9 cellular contexts compared by ENCODE assay signal in genomic region chr4:99404595-99405287, GRCh38. TPM values are rescaled to one million over a fixed set of nuclear protein-coding genes. Genes with fewer than 3 reads are reported as not detected.
DNase-seq lines count a peak whose midpoint lies in the region; ATAC-seq and TF ChIP-seq lines count a peak whose summit lies in the region.
"Had no signal": no experiment of that assay in that cellular context is flagged by ENCODE, and none has a peak within 500 bp of the region (broad histone marks: within the 10 kb centered on the region; RNA-seq: fewer than 3 reads in every experiment).

No MANE protein-coding gene starts in this region.

- intact Hi-C loops in activated CD4-positive, alpha-beta memory T cell treated with anti-CD3 and anti-CD28 coated beads for 36 hours (cut with micrococcal nuclease), result loop anchor here (1.0 to 10.0 kb wide), 7 partner anchors 59 to 1252 kb away; partner anchors contain the start of genes DNAJB14 and METAP1
- intact Hi-C loops in aorta (cut with DNase I), result loop anchor here (2.0 to 10.0 kb wide), 9 partner anchors 58 to 477 kb away; partner anchors contain the start of genes ADH5 (in 1 of the 2), EIF4E (in 1 of the 2) and METAP1 (in 1 of the 2)

- TF ChIP-seq CTCF in WTC11 (IDR thresholded peaks at IDR 0.05), result no peak

- CTCF ChIA-PET in activated CD4-positive, alpha-beta memory T cell treated with anti-CD3 and anti-CD28 coated beads, Interleukin-2, amount 10 ng/mL, durations not matched to agents 7 days and 5 days (lab: Charles Lee), result interaction anchor here (0.6 to 3.9 kb wide), 11 partner anchors 17 to 1254 kb away, joined by 3 to 38 read pairs (median 3); partner anchors contain the start of gene METAP1
- CTCF ChIA-PET in activated CD4-positive, alpha-beta memory T cell treated with anti-CD3 and anti-CD28 coated beads for 36 hours (lab: Charles Lee), result interaction anchor here (0.7 to 3.0 kb wide), 14 partner anchors 10 to 1107 kb away, joined by 3 to 21 read pairs (median 4); partner anchors contain the start of gene METAP1
- CTCF ChIA-PET in WTC11 (lab: Charles Lee), result interaction anchor here (0.8 to 1.9 kb wide), 6 partner anchors 20 to 409 kb away, joined by 3 to 7 read pairs (median 4); partner anchors contain the start of genes ADH5 and METAP1

- peaks cover 0 to 2% of the 10 kb centered on the region in 2 donors for H3K36me3 ChIP-seq in aorta (ENCODE audit: control insufficient read depth in 1 of 2, insufficient read depth in 2 of 2, low read length in 1 of 2)

- peak overlapping the region; percentile 99 to 100 for H3K27ac ChIP-seq in aorta (ENCODE audit: low read depth in 1 of 2, low read length in 2 of 2)
- H3K27ac ChIP-seq: C4-2B had no signal

- H3K4me1 ChIP-seq in aorta (ENCODE audit: control insufficient read depth in 1 of 2, insufficient read depth in 2 of 2, low read length in 2 of 2), result peaks cover 3% of the 10 kb centered on the region in 2 donors

- H3K36me3 Mint-ChIP-seq in activated CD4-positive, alpha-beta memory T cell treated with anti-CD3 and anti-CD28 coated beads, Interleukin-2, amount 10 ng/mL, durations not matched to agents 7 days and 5 days (ENCODE audit: low read depth), result no peaks in the 10 kb centered on the region
- H3K36me3 Mint-ChIP-seq in activated CD4-positive, alpha-beta memory T cell treated with anti-CD3 and anti-CD28 coated beads for 36 hours, result no peaks in the 10 kb centered on the region
- no peaks in the 10 kb centered on the region for H3K36me3 Mint-ChIP-seq in WTC11

- peak; percentile 27 for DNase-seq in activated CD4-positive, alpha-beta memory T cell treated with anti-CD3 and anti-CD28 coated beads, Interleukin-2, amount 10 ng/mL, durations not matched to agents 7 days and 5 days
- DNase-seq in activated CD4-positive, alpha-beta memory T cell treated with anti-CD3 and anti-CD28 coated beads for 36 hours, result no peak
- no peak for DNase-seq in WTC11 (ENCODE audit: low spot score)
- peak; percentile 95 for DNase-seq in iris pigment epithelial cell (ENCODE audit: low read depth)
- DNase-seq in aorta, result peak in 1 of 2 donors; percentile 62
- DNase-seq in KG1 (lab: John Stamatoyannopoulos, UW), result no peak
- DNase-seq in mucosa of gallbladder (ENCODE audit: low spot score), result no peak

- H3K9me3 ChIP-seq in aorta (ENCODE audit: control insufficient read depth, low read length), result no peaks in the 10 kb centered on the region

- peaks cover 26% of the 10 kb centered on the region for H3K4me1 Mint-ChIP-seq in activated CD4-positive, alpha-beta memory T cell treated with anti-CD3 and anti-CD28 coated beads, Interleukin-2, amount 10 ng/mL, durations not matched to agents 7 days and 5 days
- H3K4me1 Mint-ChIP-seq in activated CD4-positive, alpha-beta memory T cell treated with anti-CD3 and anti-CD28 coated beads for 36 hours (ENCODE audit: low read depth), result peaks cover 18% of the 10 kb centered on the region
- H3K4me1 Mint-ChIP-seq in WTC11, result peaks cover 20% of the 10 kb centered on the region

- H3K27me3 ChIP-seq in aorta (ENCODE audit: control insufficient read depth in 1 of 2, insufficient read depth in 2 of 2, low read length in 1 of 2), result no peaks in the 10 kb centered on the region

- H3K27ac Mint-ChIP-seq in activated CD4-positive, alpha-beta memory T cell treated with anti-CD3 and anti-CD28 coated beads, Interleukin-2, amount 10 ng/mL, durations not matched to agents 7 days and 5 days, result peak overlapping the region; percentile 3
- no peak overlapping the region for H3K27ac Mint-ChIP-seq in activated CD4-positive, alpha-beta memory T cell treated with anti-CD3 and anti-CD28 coated beads for 36 hours
- H3K27ac Mint-ChIP-seq in WTC11, result no peak overlapping the region

- H3K4me3 ChIP-seq in aorta (ENCODE audit: low read length in 2 of 2), result no peak overlapping the region

- POLR2A ChIA-PET in activated CD4-positive, alpha-beta memory T cell treated with anti-CD3 and anti-CD28 coated beads, Interleukin-2, amount 10 ng/mL, durations not matched to agents 7 days and 5 days (lab: Charles Lee), result interaction anchor here (1.2 to 1.4 kb wide), 3 partner anchors 316 to 544 kb away, joined by 3 to 4 read pairs (median 3); partner anchors contain the start of gene ADH5
- POLR2A ChIA-PET in activated CD4-positive, alpha-beta memory T cell treated with anti-CD3 and anti-CD28 coated beads for 36 hours (lab: Charles Lee), result interaction anchor here (0.6 to 1.3 kb wide), 2 partner anchors 103 to 409 kb away, joined by 3 read pairs; partner anchors contain the start of gene METAP1
- POLR2A ChIA-PET in WTC11 (lab: Charles Lee), result no interaction called here

- no peaks in the 10 kb centered on the region for H3K9me3 Mint-ChIP-seq in activated CD4-positive, alpha-beta memory T cell treated with anti-CD3 and anti-CD28 coated beads, Interleukin-2, amount 10 ng/mL, durations not matched to agents 7 days and 5 days
- no peaks in the 10 kb centered on the region for H3K9me3 Mint-ChIP-seq in activated CD4-positive, alpha-beta memory T cell treated with anti-CD3 and anti-CD28 coated beads for 36 hours
- no peaks in the 10 kb centered on the region; the same call in 1 of the 2 replicates for H3K9me3 Mint-ChIP-seq in WTC11

- 36% methylated on average over 4 of the region's 4 CpGs for WGBS in aorta, 2 donors

- no peak overlapping the region for H3K4me3 Mint-ChIP-seq in activated CD4-positive, alpha-beta memory T cell treated with anti-CD3 and anti-CD28 coated beads, Interleukin-2, amount 10 ng/mL, durations not matched to agents 7 days and 5 days
- no peak overlapping the region for H3K4me3 Mint-ChIP-seq in activated CD4-positive, alpha-beta memory T cell treated with anti-CD3 and anti-CD28 coated beads for 36 hours
- no peak overlapping the region for H3K4me3 Mint-ChIP-seq in WTC11

- peaks cover 14% of the 10 kb centered on the region for H3K27me3 Mint-ChIP-seq in activated CD4-positive, alpha-beta memory T cell treated with anti-CD3 and anti-CD28 coated beads, Interleukin-2, amount 10 ng/mL, durations not matched to agents 7 days and 5 days
- H3K27me3 Mint-ChIP-seq in activated CD4-positive, alpha-beta memory T cell treated with anti-CD3 and anti-CD28 coated beads for 36 hours, result peaks cover 2% of the 10 kb centered on the region
- no peaks in the 10 kb centered on the region for H3K27me3 Mint-ChIP-seq in WTC11 (ENCODE audit: low read depth)

- ATAC-seq in HG03025 (IDR thresholded peaks at IDR 0.05; ENCODE audit: low FRiP score, unreplicated experiment) (peak; percentile 80), WTC11 (peak; percentile 29), aorta (ENCODE audit: low FRiP score) (peak; percentile 61)

TF ChIP-seq in WTC11, 78 proteins besides CTCF, POLR2A, EP300 and RAD21:
- TF ChIP-seq ZNF138 (CRISPR knock-in tag; conservative IDR thresholded peaks at IDR 0.05) (no peak), AR (CRISPR knock-in tag; IDR thresholded peaks at IDR 0.05) (no peak), ZNF121 (CRISPR knock-in tag; IDR thresholded peaks at IDR 0.05) (no peak)

RNA-seq across cellular contexts. Expression of gene ADH7, which starts 30.4 kb away (rescaled TPM):
- not detected for total RNA-seq in activated CD4-positive, alpha-beta memory T cell treated with anti-CD3 and anti-CD28 coated beads, Interleukin-2, amount 10 ng/mL, durations not matched to agents 7 days and 5 days
- not detected for total RNA-seq in activated CD4-positive, alpha-beta memory T cell treated with anti-CD3 and anti-CD28 coated beads for 36 hours
- not detected in 3 replicates for total RNA-seq in WTC11 (2021)
- total RNA-seq in aorta, result not detected
- polyA plus RNA-seq in aorta, result under 1 TPM; 0.10 to 0.13 TPM
- not detected for total RNA-seq in mucosa of gallbladder

RNA-seq across cellular contexts. Expression of gene ADH1C, which starts 52.2 kb away (rescaled TPM):
- not detected for total RNA-seq in activated CD4-positive, alpha-beta memory T cell treated with anti-CD3 and anti-CD28 coated beads, Interleukin-2, amount 10 ng/mL, durations not matched to agents 7 days and 5 days
- total RNA-seq in activated CD4-positive, alpha-beta memory T cell treated with anti-CD3 and anti-CD28 coated beads for 36 hours, result not detected
- total RNA-seq in WTC11 (2021) (0.22 to 0.23 TPM in 2 of 3 replicates, not detected in the other), aorta (10 to 100 TPM in 1 of 2 donors, 1 to 10 TPM in 1; 3.4 to 11.7 TPM), mucosa of gallbladder (41.6 TPM)
- polyA plus RNA-seq in aorta, result 10 to 100 TPM in 1 of 2 donors, 1 to 10 TPM in 1; 2.8 to 21.2 TPM

Comparison
In these comparisons a context has a peak if more than half of its experiments do, and no peak if none do; other contexts are left out.
1. DNase-seq: peak in activated CD4-positive, alpha-beta memory T cell treated with anti-CD3 and anti-CD28 coated beads, Interleukin-2, amount 10 ng/mL, durations not matched to agents 7 days and 5 days (single experiment) and iris pigment epithelial cell (single experiment); none in activated CD4-positive, alpha-beta memory T cell treated with anti-CD3 and anti-CD28 coated beads for 36 hours (single experiment), WTC11 (single experiment), KG1 (single experiment) and mucosa of gallbladder (single experiment).
2. ATAC-seq: peak in every context shown above with its lines; median percentile 80 in HG03025; 61 in aorta; 29 in WTC11.